ENCODE assay signal across 22 cellular contexts in genomic region chr4:30056016-30056415, GRCh38.
"Had no signal": no experiment of that assay in that cellular context is flagged by ENCODE, and none has a peak within 500 bp of the region (broad histone marks: within the 10 kb centered on the region; RNA-seq: fewer than 3 reads in every experiment).

No MANE protein-coding gene starts in this region.

- ATAC-seq: naive thymus-derived CD4-positive, alpha-beta T cell; upper lobe of right lung had no signal

- H3K4me3 Mint-ChIP-seq: activated naive CD8-positive, alpha-beta T cell treated with anti-CD3 and anti-CD28 coated beads, Interleukin-2, amount 10 ng/mL, durations not matched to agents 7 days and 5 days; activated T-cell treated with anti-CD3 and anti-CD28 coated beads, Interleukin-2, amount 50 U/mL, for 24 hours; memory B cell; naive thymus-derived CD4-positive, alpha-beta T cell; neural crest cell had no signal

- H3K4me1 ChIP-seq: left ventricle myocardium inferior, spleen, thyroid gland, upper lobe of right lung had no signal

- H3K27me3 Mint-ChIP-seq: activated naive CD8-positive, alpha-beta T cell treated with anti-CD3 and anti-CD28 coated beads, Interleukin-2, amount 10 ng/mL, durations not matched to agents 7 days and 5 days; activated T-cell treated with anti-CD3 and anti-CD28 coated beads, Interleukin-2, amount 50 U/mL, for 24 hours; memory B cell; naive thymus-derived CD4-positive, alpha-beta T cell had no signal

- H3K27me3 ChIP-seq: cardiac muscle cell, spleen, thyroid gland, upper lobe of right lung had no signal

- H3K27ac Mint-ChIP-seq: activated naive CD8-positive, alpha-beta T cell treated with anti-CD3 and anti-CD28 coated beads, Interleukin-2, amount 10 ng/mL, durations not matched to agents 7 days and 5 days; activated T-cell treated with anti-CD3 and anti-CD28 coated beads, Interleukin-2, amount 50 U/mL, for 24 hours; activated T-helper 2 cell treated with anti-CD3 and anti-CD28 coated beads, Interferon-gamma antibody, Interleukin-2, Interleukin-4, amounts not matched to agents 10 μg/mL and 5 μg/mL and 100 μg/mL, durations not matched to agents 14 hours and 24 hours and 36 hours; memory B cell; naive thymus-derived CD4-positive, alpha-beta T cell had no signal

- DNase-seq: activated CD4-positive, alpha-beta T cell treated with anti-CD3 and anti-CD28 coated beads, Interleukin-2, amount 50 U/mL, for 4 hours; activated CD8-positive, alpha-beta memory T cell treated with anti-CD3 and anti-CD28 coated beads for 24 hours; activated CD8-positive, alpha-beta memory T cell treated with anti-CD3 and anti-CD28 coated beads, Interleukin-2, amount 50 U/mL, for 4 hours; activated naive CD4-positive, alpha-beta T cell; activated naive CD8-positive, alpha-beta T cell treated with anti-CD3 and anti-CD28 coated beads, Interleukin-2, amount 10 ng/mL, durations not matched to agents 7 days and 5 days; activated T-cell treated with anti-CD3 and anti-CD28 coated beads, Interleukin-2, amount 50 U/mL, for 24 hours; amniotic stem cell; effector CD4-positive, alpha-beta T cell; erythroblast; foreskin fibroblast; left ventricle myocardium inferior; naive thymus-derived CD4-positive, alpha-beta T cell; spleen; stimulated activated CD4-positive, alpha-beta T cell treated with anti-CD3 and anti-CD28 coated beads, Interleukin-4, amount 100 ng/mL, for 1 hour; stimulated activated naive CD4-positive, alpha-beta T cell; T-helper 9 cell; thyroid gland; upper lobe of right lung had no signal

- H3K36me3 ChIP-seq: cardiac muscle cell, left ventricle myocardium inferior, spleen, thyroid gland, upper lobe of right lung had no signal

- H3K9me3 ChIP-seq: left ventricle myocardium inferior, spleen, thyroid gland, upper lobe of right lung had no signal

- H3K36me3 Mint-ChIP-seq: activated naive CD8-positive, alpha-beta T cell treated with anti-CD3 and anti-CD28 coated beads, Interleukin-2, amount 10 ng/mL, durations not matched to agents 7 days and 5 days; memory B cell; naive thymus-derived CD4-positive, alpha-beta T cell had no signal

- H3K9me3 Mint-ChIP-seq: neural crest cell had no signal

- H3K4me3 ChIP-seq: cardiac muscle cell, left ventricle myocardium inferior, spleen, thyroid gland, upper lobe of right lung had no signal

- H3K27ac ChIP-seq: cardiac muscle cell, left ventricle myocardium inferior, spleen, thyroid gland, upper lobe of right lung had no signal

- H3K4me1 Mint-ChIP-seq: activated naive CD8-positive, alpha-beta T cell treated with anti-CD3 and anti-CD28 coated beads, Interleukin-2, amount 10 ng/mL, durations not matched to agents 7 days and 5 days; memory B cell; naive thymus-derived CD4-positive, alpha-beta T cell; neural crest cell had no signal
